Comparison of ENCODE assay signal across 20 cellular contexts in genomic region chr22:39081557-39081956, GRCh38. TPM values are rescaled to one million over a fixed set of nuclear protein-coding genes. Genes with fewer than 3 reads are reported as not detected.
DNase-seq lines count a peak whose midpoint lies in the region; ATAC-seq and TF ChIP-seq lines count a peak whose summit lies in the region.
"Had no signal": no experiment of that assay in that cellular context is flagged by ENCODE, and none has a peak within 500 bp of the region (broad histone marks: within the 10 kb centered on the region; RNA-seq: fewer than 3 reads in every experiment).

No MANE protein-coding gene starts in this region.

- H3K9me3 Mint-ChIP-seq in CD4-positive, alpha-beta memory T cell, result no peaks in the 10 kb centered on the region
- no peaks in the 10 kb centered on the region for H3K9me3 Mint-ChIP-seq in activated naive CD8-positive, alpha-beta T cell treated with anti-CD3 and anti-CD28 coated beads for 36 hours
- H3K9me3 Mint-ChIP-seq in natural killer cell, result no peaks in the 10 kb centered on the region

- POLR2A ChIA-PET in CD4-positive, alpha-beta memory T cell (lab: Charles Lee; ENCODE audit: partially characterized antibody), result interaction anchor here (1.1 kb wide), 1 partner anchor 13 kb away, joined by 6 read pairs; no protein-coding TSS in a partner anchor
- POLR2A ChIA-PET in HEK293 (lab: Yijun Ruan, JAX), result no interaction called here

- ATAC-seq in natural killer cell, result no peak
- ATAC-seq: HepG2, left cardiac atrium had no signal

- in situ Hi-C loops in HAP-1 (cut with MboI; ENCODE audit: low sequenced_read_pairs), result no loop called here

- peaks cover 20% of the 10 kb centered on the region for H3K36me3 ChIP-seq in CD4-positive, alpha-beta memory T cell (ENCODE audit: insufficient read depth, low read length)
- H3K36me3 ChIP-seq in HEK293 (ENCODE audit: control insufficient read depth in 2 of 2, insufficient read depth in 1 of 2, low read length in 2 of 2) (no peaks in the 10 kb centered on the region), HAP-1 (replicated peaks) (no peaks in the 10 kb centered on the region)

- no peaks in the 10 kb centered on the region for H3K9me3 ChIP-seq in CD4-positive, alpha-beta memory T cell (ENCODE audit: control insufficient read depth in 1 of 2, low read length in 2 of 2)
- H3K9me3 ChIP-seq in HEK293 (ENCODE audit: control insufficient read depth, insufficient read depth, low read depth, low read length) (no peaks in the 10 kb centered on the region), HAP-1 (no peaks in the 10 kb centered on the region)
- H3K9me3 ChIP-seq: upper lobe of left lung had no signal

- CTCF ChIA-PET in CD4-positive, alpha-beta memory T cell (lab: Charles Lee; ENCODE audit: partially characterized antibody), result no interaction called here
- CTCF ChIA-PET in HEK293 (lab: Yijun Ruan, JAX), result no interaction called here

- peaks cover 22 to 49% of the 10 kb centered on the region in 2 donors for H3K36me3 Mint-ChIP-seq in CD4-positive, alpha-beta memory T cell
- H3K36me3 Mint-ChIP-seq in activated naive CD8-positive, alpha-beta T cell treated with anti-CD3 and anti-CD28 coated beads for 36 hours, result peaks cover 22% of the 10 kb centered on the region
- H3K36me3 Mint-ChIP-seq in natural killer cell, result no peaks in the 10 kb centered on the region

- no peak for TF ChIP-seq CTCF in HEK293 (tag by site-specific recombination; IDR thresholded peaks at IDR 0.05)
- TF ChIP-seq CTCF in natural killer cell (IDR thresholded peaks at IDR 0.05), result no peak

- intact Hi-C loops in CD4-positive, alpha-beta memory T cell (cut with micrococcal nuclease), result no loop called here
- intact Hi-C loops in natural killer cell (cut with micrococcal nuclease), result loop anchor here (5.0 kb wide), 1 partner anchor 59 kb away; the partner anchor contains the start of gene APOBEC3D

- no peak for DNase-seq in CD4-positive, alpha-beta memory T cell
- no peak for DNase-seq in activated naive CD8-positive, alpha-beta T cell treated with anti-CD3 and anti-CD28 coated beads for 36 hours
- DNase-seq in natural killer cell (no peak), DMS153 (lab: John Stamatoyannopoulos, UW) (no peak), HAP-1 (ENCODE audit: low spot score in 2 of 2) (no peak), NAMALWA (ENCODE audit: low spot score) (no peak)
- DNase-seq: activated CD4-positive, alpha-beta T cell treated with anti-CD3 and anti-CD28 coated beads for 48 hours; Calu3; cortex of kidney; left cardiac atrium; midbrain; NCI-H1417 treated with DMSO at 0.1 percent for 48 hours; NCI-H526; small intestine; stimulated activated CD4-positive, alpha-beta T cell treated with anti-CD3 and anti-CD28 coated beads, Interleukin-4, amount 100 ng/mL, for 1 hour; upper lobe of left lung had no signal

- peaks cover 16 to 77% (median 51%) of the 10 kb centered on the region in 4 donors for H3K4me1 Mint-ChIP-seq in CD4-positive, alpha-beta memory T cell
- peaks cover 40% of the 10 kb centered on the region for H3K4me1 Mint-ChIP-seq in activated naive CD8-positive, alpha-beta T cell treated with anti-CD3 and anti-CD28 coated beads for 36 hours
- H3K4me1 Mint-ChIP-seq in natural killer cell, result peaks cover 74 to 84% of the 10 kb centered on the region in 2 donors

- no peaks in the 10 kb centered on the region for H3K27me3 ChIP-seq in CD4-positive, alpha-beta memory T cell (ENCODE audit: insufficient read depth, low read length)
- H3K27me3 ChIP-seq in HAP-1 (ENCODE audit: low read depth), result no peaks in the 10 kb centered on the region
- H3K27me3 ChIP-seq: upper lobe of left lung had no signal

- H3K4me3 ChIP-seq in CD4-positive, alpha-beta memory T cell (ENCODE audit: low read length in 2 of 2), result no peak overlapping the region
- no peak overlapping the region for H3K4me3 ChIP-seq in HEK293 (ENCODE audit: low read depth, low read length)
- H3K4me3 ChIP-seq in HAP-1, result no peak overlapping the region
- H3K4me3 ChIP-seq: upper lobe of left lung had no signal

- peak overlapping the region; percentile 44 for H3K27ac ChIP-seq in CD4-positive, alpha-beta memory T cell (ENCODE audit: low read depth, low read length)
- H3K27ac ChIP-seq in HEK293 (ENCODE audit: extremely low read depth, low read depth, low read length), result no peak overlapping the region
- H3K27ac ChIP-seq: RWPE1, upper lobe of left lung had no signal

- H3K27ac Mint-ChIP-seq in CD4-positive, alpha-beta memory T cell, result peak overlapping the region; percentile 42 to 94 (median 88)
- H3K27ac Mint-ChIP-seq in activated naive CD8-positive, alpha-beta T cell treated with anti-CD3 and anti-CD28 coated beads for 36 hours, result peak overlapping the region; percentile 8
- peak overlapping the region; percentile 98 to 99 for H3K27ac Mint-ChIP-seq in natural killer cell

- no peaks in the 10 kb centered on the region for H3K27me3 Mint-ChIP-seq in CD4-positive, alpha-beta memory T cell
- no peaks in the 10 kb centered on the region for H3K27me3 Mint-ChIP-seq in activated naive CD8-positive, alpha-beta T cell treated with anti-CD3 and anti-CD28 coated beads for 36 hours
- H3K27me3 Mint-ChIP-seq in natural killer cell (ENCODE audit: low read depth in 2 of 2), result no peaks in the 10 kb centered on the region

- H3K4me3 Mint-ChIP-seq in CD4-positive, alpha-beta memory T cell, result peak overlapping the region in 5 of 8 donors; percentile 10 to 74 (median 48)
- H3K4me3 Mint-ChIP-seq in activated naive CD8-positive, alpha-beta T cell treated with anti-CD3 and anti-CD28 coated beads for 36 hours, result no peak overlapping the region
- H3K4me3 Mint-ChIP-seq in natural killer cell, result peak overlapping the region; percentile 99

- H3K4me1 ChIP-seq in CD4-positive, alpha-beta memory T cell (ENCODE audit: insufficient read depth, low read length), result peaks cover 60% of the 10 kb centered on the region
- no peaks in the 10 kb centered on the region for H3K4me1 ChIP-seq in HEK293 (ENCODE audit: control insufficient read depth, insufficient read depth, low read length)
- peaks cover 2% of the 10 kb centered on the region; the same call in 1 of the 2 replicates for H3K4me1 ChIP-seq in HAP-1

TF ChIP-seq in HEK293, 187 proteins besides CTCF, POLR2A, EP300 and RAD21:
- TF ChIP-seq ZFHX2 (tag by site-specific recombination; conservative IDR thresholded peaks at IDR 0.05), result peak; percentile 99
- peak; percentile 99 for TF ChIP-seq EGR2 (tag by site-specific recombination; IDR thresholded peaks at IDR 0.05; ENCODE audit: low read depth)
- no peak for TF ChIP-seq ZNF777 (tag by site-specific recombination; IDR thresholded peaks at IDR 0.05; ENCODE audit: borderline replicate concordance)
- peak; percentile 63 for TF ChIP-seq GLIS1 (tag by site-specific recombination; IDR thresholded peaks at IDR 0.05)
- TF ChIP-seq, protein P1, sequence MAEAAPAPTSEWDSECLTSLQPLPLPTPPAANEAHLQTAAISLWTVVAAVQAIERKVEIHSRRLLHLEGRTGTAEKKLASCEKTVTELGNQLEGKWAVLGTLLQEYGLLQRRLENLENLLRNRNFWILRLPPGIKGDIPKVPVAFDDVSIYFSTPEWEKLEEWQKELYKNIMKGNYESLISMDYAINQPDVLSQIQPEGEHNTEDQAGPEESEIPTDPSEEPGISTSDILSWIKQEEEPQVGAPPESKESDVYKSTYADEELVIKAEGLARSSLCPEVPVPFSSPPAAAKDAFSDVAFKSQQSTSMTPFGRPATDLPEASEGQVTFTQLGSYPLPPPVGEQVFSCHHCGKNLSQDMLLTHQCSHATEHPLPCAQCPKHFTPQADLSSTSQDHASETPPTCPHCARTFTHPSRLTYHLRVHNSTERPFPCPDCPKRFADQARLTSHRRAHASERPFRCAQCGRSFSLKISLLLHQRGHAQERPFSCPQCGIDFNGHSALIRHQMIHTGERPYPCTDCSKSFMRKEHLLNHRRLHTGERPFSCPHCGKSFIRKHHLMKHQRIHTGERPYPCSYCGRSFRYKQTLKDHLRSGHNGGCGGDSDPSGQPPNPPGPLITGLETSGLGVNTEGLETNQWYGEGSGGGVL (tag by site-specific recombination; IDR thresholded peaks at IDR 0.05), result peak; percentile 46
- no peak for TF ChIP-seq ZNF174 (tag by site-specific recombination; IDR thresholded peaks at IDR 0.05)
TF ChIP-seq in HEK293: peak in this region for 4.

RNA-seq across cellular contexts. Expression of gene APOBEC3G, which starts 4.5 kb away (rescaled TPM):
- 10 to 100 TPM; 44.5 to 47.5 TPM for total RNA-seq in CD4-positive, alpha-beta memory T cell
- 100 to 1,000 TPM in 1 of 2 donors, 10 to 100 TPM in 1; 98.5 to 110 TPM for polyA plus RNA-seq in CD4-positive, alpha-beta memory T cell
- total RNA-seq in activated naive CD8-positive, alpha-beta T cell treated with anti-CD3 and anti-CD28 coated beads for 36 hours, result 10 to 100 TPM; 44.2 to 44.3 TPM
- 100 to 1,000 TPM; 168 to 308 (median 237) TPM for total RNA-seq in natural killer cell

RNA-seq across cellular contexts. Expression of gene APOBEC3H, which starts 15.5 kb away (rescaled TPM):
- 1 to 10 TPM; 7.5 to 8.5 TPM for total RNA-seq in CD4-positive, alpha-beta memory T cell
- 1 to 10 TPM; 5.7 to 6.2 TPM for polyA plus RNA-seq in CD4-positive, alpha-beta memory T cell
- 1 to 10 TPM; 4.3 to 5.3 TPM for total RNA-seq in activated naive CD8-positive, alpha-beta T cell treated with anti-CD3 and anti-CD28 coated beads for 36 hours
- total RNA-seq in natural killer cell, result 10 to 100 TPM; 14.1 to 17.0 (median 14.6) TPM
- total RNA-seq: Calu3, glomerular endothelial cell had no signal

RNA-seq across cellular contexts. Expression of gene APOBEC3F, which starts 40.9 kb away (rescaled TPM):
- 10 to 100 TPM; 18.3 to 18.4 TPM for total RNA-seq in CD4-positive, alpha-beta memory T cell
- polyA plus RNA-seq in CD4-positive, alpha-beta memory T cell, result 10 to 100 TPM in 1 of 2 donors, 1 to 10 TPM in 1; 3.3 to 15.4 TPM
- total RNA-seq in activated naive CD8-positive, alpha-beta T cell treated with anti-CD3 and anti-CD28 coated beads for 36 hours, result 10 to 100 TPM; 19.4 to 20.4 TPM
- total RNA-seq in natural killer cell, result 10 to 100 TPM; 30.1 to 54.4 (median 41.0) TPM

Comparison
In these comparisons a context has a peak if more than half of its experiments do, and no peak if none do; other contexts are left out.
1. H3K27ac Mint-ChIP-seq: peak in every context shown above with its lines; median percentile 98 in natural killer cell; 88 in CD4-positive, alpha-beta memory T cell; 8 in activated naive CD8-positive, alpha-beta T cell treated with anti-CD3 and anti-CD28 coated beads for 36 hours.